Comparison of ENCODE assay signal across 21 cellular contexts in genomic region chr12:470133-470532, GRCh38. TPM values are rescaled to one million over a fixed set of nuclear protein-coding genes. Genes with fewer than 3 reads are reported as not detected.
"Had no signal": no experiment of that assay in that cellular context is flagged by ENCODE, and none has a peak within 500 bp of the region (broad histone marks: within the 10 kb centered on the region; RNA-seq: fewer than 3 reads in every experiment).

No MANE protein-coding gene starts in this region.

- H3K9me3 ChIP-seq: lower lobe of right lung, neutrophil, tibial nerve, vagina had no signal

- ATAC-seq: activated T-cell treated with anti-CD3 and anti-CD28 coated beads, Interleukin-2, amount 50 U/mL, for 4 hours; lower lobe of right lung had no signal

- H3K4me3 ChIP-seq: lower lobe of right lung, skin epidermis, tibial nerve, vagina had no signal

- H3K9me3 Mint-ChIP-seq: activated CD4-positive, alpha-beta memory T cell treated with anti-CD3 and anti-CD28 coated beads, Interleukin-2, amount 10 ng/mL, durations not matched to agents 7 days and 5 days; activated naive CD4-positive, alpha-beta T cell treated with anti-CD3 and anti-CD28 coated beads, Interleukin-2, amount 50 U/mL, for 24 hours; activated T-cell treated with anti-CD3 and anti-CD28 coated beads, Interleukin-2, amount 50 U/mL, for 4 hours had no signal

- H3K4me1 ChIP-seq: vagina had no signal

- H3K36me3 Mint-ChIP-seq: activated naive CD4-positive, alpha-beta T cell treated with anti-CD3 and anti-CD28 coated beads, Interleukin-2, amount 50 U/mL, for 24 hours had no signal

- H3K4me1 Mint-ChIP-seq: activated naive CD4-positive, alpha-beta T cell treated with anti-CD3 and anti-CD28 coated beads, Interleukin-2, amount 50 U/mL, for 24 hours had no signal

- H3K27ac Mint-ChIP-seq: activated CD4-positive, alpha-beta memory T cell treated with anti-CD3 and anti-CD28 coated beads, Interleukin-2, amount 10 ng/mL, durations not matched to agents 7 days and 5 days; activated naive CD4-positive, alpha-beta T cell treated with anti-CD3 and anti-CD28 coated beads, Interleukin-2, amount 50 U/mL, for 24 hours had no signal

- DNase-seq: activated CD4-positive, alpha-beta memory T cell treated with anti-CD3 and anti-CD28 coated beads, Interleukin-2, amount 10 ng/mL, durations not matched to agents 7 days and 5 days; activated CD4-positive, alpha-beta T cell treated with anti-CD3 and anti-CD28 coated beads for 1 hour; activated effector memory CD4-positive, alpha-beta T cell treated with Interleukin-2 at 50 U/mL for 16 hours; activated T-cell treated with anti-CD3 and anti-CD28 coated beads, Interleukin-2, amount 50 U/mL, for 4 hours; central memory CD4-positive, alpha-beta T cell; cortex of kidney; effector CD4-positive, alpha-beta T cell; foreskin fibroblast; lower lobe of right lung; midbrain; retina; stimulated activated CD4-positive, alpha-beta T cell treated with anti-CD3 and anti-CD28 coated beads, Interleukin-15, amount 100 ng/mL, for 24 hours; stimulated activated CD4-positive, alpha-beta T cell treated with anti-CD3 and anti-CD28 coated beads, Interleukin-4, amount 100 ng/mL, for 24 hours; stimulated activated naive CD4-positive, alpha-beta T cell; T-helper 1 cell had no signal

- H3K4me3 Mint-ChIP-seq: activated CD4-positive, alpha-beta memory T cell treated with anti-CD3 and anti-CD28 coated beads, Interleukin-2, amount 10 ng/mL, durations not matched to agents 7 days and 5 days; activated naive CD4-positive, alpha-beta T cell treated with anti-CD3 and anti-CD28 coated beads, Interleukin-2, amount 50 U/mL, for 24 hours; activated T-cell treated with anti-CD3 and anti-CD28 coated beads, Interleukin-2, amount 50 U/mL, for 4 hours had no signal

- H3K36me3 ChIP-seq: lower lobe of right lung, neutrophil, tibial nerve, vagina had no signal

- H3K27ac ChIP-seq: lower lobe of right lung, neutrophil, skin epidermis, tibial nerve, vagina had no signal

- H3K27me3 ChIP-seq: tibial nerve, vagina had no signal

RNA-seq across cellular contexts. Expression of gene B4GALNT3, which starts 10.4 kb away (rescaled TPM):
- total RNA-seq: endothelial cell of umbilical vein had no signal
